Comparison of ENCODE assay signal across 8 cellular contexts in the genomic region with DNA sequence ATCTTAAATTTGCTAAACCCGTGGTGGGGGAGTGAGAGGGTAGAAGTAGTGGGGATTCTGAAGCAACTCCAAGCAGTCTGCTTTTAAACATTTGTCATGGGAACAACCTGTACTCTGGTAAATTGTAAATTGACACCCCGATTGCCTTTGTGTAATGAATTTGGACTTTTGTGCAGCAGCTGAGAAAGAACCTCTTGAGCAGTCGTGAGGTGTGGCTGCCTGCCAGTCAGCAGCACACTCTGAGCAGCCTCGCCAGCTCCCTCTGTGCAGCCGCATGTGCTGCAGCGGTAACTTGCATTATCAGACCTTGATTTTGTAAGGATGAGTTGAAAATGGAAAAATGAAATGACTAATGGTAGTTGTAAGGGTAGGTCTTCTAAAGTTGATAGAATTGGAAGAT.
A peak's percentile ranks its signal among the peaks of the same experiment; 100 is the strongest.
DNase-seq lines count a peak whose midpoint lies in the region; ATAC-seq and TF ChIP-seq lines count a peak whose summit lies in the region.

No MANE protein-coding gene starts in this region.

- H3K4me2 ChIP-seq in hepatocyte: no peak overlapping the region

- peak; percentile 57 for ATAC-seq in CD4-positive, alpha-beta T cell (ENCODE audit: poor library complexity)
- peak; percentile 45 to 60 for ATAC-seq in activated naive CD4-positive, alpha-beta T cell treated with anti-CD3 and anti-CD28 coated beads, Interleukin-2, amount 50 U/mL, for 72 hours
- peak; percentile 44 for ATAC-seq in stimulated activated naive CD8-positive, alpha-beta T cell treated with anti-CD3 and anti-CD28 coated beads, Interleukin-15, amount 100 ng/mL, for 72 hours
- ATAC-seq in HG02588 (IDR thresholded peaks at IDR 0.05; ENCODE audit: unreplicated experiment) (no peak), GM21360 (IDR thresholded peaks at IDR 0.05; ENCODE audit: unreplicated experiment) (no peak)

- in situ Hi-C loops in HAP-1 (cut with MboI; ENCODE audit: low sequenced_read_pairs): no loop called here

- CTCF ChIA-PET in CD4-positive, alpha-beta T cell (lab: Charles Lee): interaction anchor here (1.8 kb wide), 1 partner anchor 74 kb away, joined by 5 read pairs; the partner anchor contains the start of gene SUSD6

- no peaks in the 10 kb centered on the region for H3K9me2 ChIP-seq in hepatocyte (replicated peaks; ENCODE audit: insufficient read depth)

- POLR2A ChIA-PET in CD4-positive, alpha-beta T cell (lab: Charles Lee): no interaction called here

- 56% methylated on average over 6 of the region's 6 CpGs for WGBS in hepatocyte (ENCODE audit: low lambda C conversion rate, missing lambda C conversion rate)

- no peaks in the 10 kb centered on the region for H3K27me3 Mint-ChIP-seq in CD4-positive, alpha-beta T cell
- no peaks in the 10 kb centered on the region for H3K27me3 Mint-ChIP-seq in stimulated activated naive CD8-positive, alpha-beta T cell treated with anti-CD3 and anti-CD28 coated beads, Interleukin-15, amount 100 ng/mL, for 72 hours

- H3K27me3 ChIP-seq in CD4-positive, alpha-beta T cell (ENCODE audit: control insufficient read depth, insufficient read depth, low read length): no peaks in the 10 kb centered on the region
- H3K27me3 ChIP-seq in hepatocyte: no peaks in the 10 kb centered on the region
- H3K27me3 ChIP-seq in HAP-1 (ENCODE audit: low read depth): no peaks in the 10 kb centered on the region

- H3K79me2 ChIP-seq in hepatocyte: peaks cover 92% of the 10 kb centered on the region

- H3K4me1 Mint-ChIP-seq in CD4-positive, alpha-beta T cell (ENCODE audit: low read depth): peaks cover 83% of the 10 kb centered on the region
- H3K4me1 Mint-ChIP-seq in stimulated activated naive CD8-positive, alpha-beta T cell treated with anti-CD3 and anti-CD28 coated beads, Interleukin-15, amount 100 ng/mL, for 72 hours: peaks cover 71% of the 10 kb centered on the region

- H2AFZ ChIP-seq in hepatocyte: no peak overlapping the region

- DNase-seq in CD4-positive, alpha-beta T cell: peak in 1 of 10 experiments; percentile 25
- DNase-seq in NCI-H2107 treated with DMSO at 0.1 percent for 48 hours (lab: John Stamatoyannopoulos, UW; ENCODE audit: unreplicated experiment) (peak; percentile 98), hepatocyte (ENCODE audit: low spot score) (peak; percentile 44), HAP-1 (ENCODE audit: low spot score in 2 of 2) (no peak)
- DNase-seq in activated naive CD4-positive, alpha-beta T cell treated with anti-CD3 and anti-CD28 coated beads, Interleukin-2, amount 50 U/mL, for 72 hours (ENCODE audit: low spot score in 2 of 2): no peak
- DNase-seq in stimulated activated naive CD8-positive, alpha-beta T cell treated with anti-CD3 and anti-CD28 coated beads, Interleukin-15, amount 100 ng/mL, for 72 hours: no peak

- no peaks in the 10 kb centered on the region for H3K9me3 ChIP-seq in CD4-positive, alpha-beta T cell (ENCODE audit: control insufficient read depth, low read length)
- no peaks in the 10 kb centered on the region for H3K9me3 ChIP-seq in hepatocyte (ENCODE audit: low read depth)
- no peaks in the 10 kb centered on the region for H3K9me3 ChIP-seq in HAP-1

- peaks cover 7% of the 10 kb centered on the region for H4K20me1 ChIP-seq in hepatocyte (ENCODE audit: insufficient read depth, poor library complexity, severe bottlenecking)

- peaks cover 23% of the 10 kb centered on the region for H3K36me3 Mint-ChIP-seq in CD4-positive, alpha-beta T cell (ENCODE audit: low read depth)
- H3K36me3 Mint-ChIP-seq in activated naive CD4-positive, alpha-beta T cell treated with anti-CD3 and anti-CD28 coated beads, Interleukin-2, amount 50 U/mL, for 72 hours: peaks cover 5 to 65% of the 10 kb centered on the region in 2 donors

- TF ChIP-seq CTCF in CD4-positive, alpha-beta T cell (IDR thresholded peaks at IDR 0.05): no peak
- TF ChIP-seq CTCF in hepatocyte (IDR thresholded peaks at IDR 0.05; ENCODE audit: poor library complexity): no peak

- H3K27ac ChIP-seq in CD4-positive, alpha-beta T cell (ENCODE audit: low read depth, low read length): no peak overlapping the region
- H3K27ac ChIP-seq in hepatocyte: no peak overlapping the region

- H3K4me3 Mint-ChIP-seq in CD4-positive, alpha-beta T cell: peak overlapping the region; percentile 1
- H3K4me3 Mint-ChIP-seq in stimulated activated naive CD8-positive, alpha-beta T cell treated with anti-CD3 and anti-CD28 coated beads, Interleukin-15, amount 100 ng/mL, for 72 hours: peak overlapping the region; percentile 39 to 42

- peaks cover 8% of the 10 kb centered on the region for H3K4me1 ChIP-seq in hepatocyte (ENCODE audit: insufficient read depth)
- peaks cover 23% of the 10 kb centered on the region for H3K4me1 ChIP-seq in HAP-1

- intact Hi-C loops in CD4-positive, alpha-beta T cell (cut with DNase I, micrococcal nuclease): no loop called here

- no peaks in the 10 kb centered on the region for H3K36me3 ChIP-seq in hepatocyte (replicated peaks; ENCODE audit: insufficient read depth, low read depth)
- no peaks in the 10 kb centered on the region for H3K36me3 ChIP-seq in HAP-1 (replicated peaks)

- no peak overlapping the region for H3K4me3 ChIP-seq in hepatocyte
- no peak overlapping the region for H3K4me3 ChIP-seq in HAP-1

- H3K9me3 Mint-ChIP-seq in CD4-positive, alpha-beta T cell: no peaks in the 10 kb centered on the region
- no peaks in the 10 kb centered on the region for H3K9me3 Mint-ChIP-seq in activated naive CD4-positive, alpha-beta T cell treated with anti-CD3 and anti-CD28 coated beads, Interleukin-2, amount 50 U/mL, for 72 hours
- H3K9me3 Mint-ChIP-seq in stimulated activated naive CD8-positive, alpha-beta T cell treated with anti-CD3 and anti-CD28 coated beads, Interleukin-15, amount 100 ng/mL, for 72 hours: peaks cover 0 to 4% of the 10 kb centered on the region in 2 donors

- peak overlapping the region; percentile 18 for H3K27ac Mint-ChIP-seq in CD4-positive, alpha-beta T cell
- H3K27ac Mint-ChIP-seq in activated naive CD4-positive, alpha-beta T cell treated with anti-CD3 and anti-CD28 coated beads, Interleukin-2, amount 50 U/mL, for 72 hours: peak overlapping the region; percentile 84 to 98
- H3K27ac Mint-ChIP-seq in stimulated activated naive CD8-positive, alpha-beta T cell treated with anti-CD3 and anti-CD28 coated beads, Interleukin-15, amount 100 ng/mL, for 72 hours: peak overlapping the region; percentile 75 to 86

Comparison
In these comparisons a context has a peak if more than half of its experiments do, and no peak if none do; other contexts are left out.
1. ATAC-seq: peak in CD4-positive, alpha-beta T cell (single experiment), activated naive CD4-positive, alpha-beta T cell treated with anti-CD3 and anti-CD28 coated beads, Interleukin-2, amount 50 U/mL, for 72 hours (2 of 2) and stimulated activated naive CD8-positive, alpha-beta T cell treated with anti-CD3 and anti-CD28 coated beads, Interleukin-15, amount 100 ng/mL, for 72 hours (single experiment); none in HG02588 (single experiment) and GM21360 (single experiment).
2. DNase-seq: peak in NCI-H2107 treated with DMSO at 0.1 percent for 48 hours (single experiment) and hepatocyte (single experiment); none in activated naive CD4-positive, alpha-beta T cell treated with anti-CD3 and anti-CD28 coated beads, Interleukin-2, amount 50 U/mL, for 72 hours (0 of 2), stimulated activated naive CD8-positive, alpha-beta T cell treated with anti-CD3 and anti-CD28 coated beads, Interleukin-15, amount 100 ng/mL, for 72 hours (0 of 2) and HAP-1 (0 of 2).
3. H3K27ac Mint-ChIP-seq: peak in every context shown above with its lines; median percentile 91 in activated naive CD4-positive, alpha-beta T cell treated with anti-CD3 and anti-CD28 coated beads, Interleukin-2, amount 50 U/mL, for 72 hours; 80 in stimulated activated naive CD8-positive, alpha-beta T cell treated with anti-CD3 and anti-CD28 coated beads, Interleukin-15, amount 100 ng/mL, for 72 hours; 18 in CD4-positive, alpha-beta T cell.